ENCODE assay signal across 21 cellular contexts in the genomic region with DNA sequence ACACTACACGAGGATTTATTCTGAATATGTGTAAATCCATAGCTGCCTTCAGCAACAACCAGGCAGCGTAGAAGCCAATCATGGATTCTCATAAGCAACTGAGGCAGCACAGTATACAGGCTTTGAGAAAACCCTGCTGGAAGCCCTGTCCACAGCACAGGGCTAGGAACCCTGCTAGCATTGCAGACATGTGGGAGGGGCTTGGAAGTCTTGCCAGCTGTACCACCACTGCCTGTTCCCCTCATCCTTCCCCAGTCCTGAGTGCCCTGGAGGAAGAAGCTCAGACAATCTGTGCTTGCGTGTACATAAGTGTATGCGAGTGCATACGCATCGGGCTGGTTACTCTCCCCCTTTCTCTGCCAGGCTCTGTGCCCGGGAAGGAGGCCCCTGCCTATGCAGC.
DNase-seq lines count a peak whose midpoint lies in the region; ATAC-seq and TF ChIP-seq lines count a peak whose summit lies in the region.
"Had no signal": no experiment of that assay in that cellular context is flagged by ENCODE, and none has a peak within 500 bp of the region (broad histone marks: within the 10 kb centered on the region; RNA-seq: fewer than 3 reads in every experiment).

No MANE protein-coding gene starts in this region.

- H3K27me3 Mint-ChIP-seq in activated CD8-positive, alpha-beta T cell treated with anti-CD3 and anti-CD28 coated beads, Interleukin-2, amount 10 ng/mL, durations not matched to agents 7 days and 5 days (ENCODE audit: low read depth): no peaks in the 10 kb centered on the region
- H3K27me3 Mint-ChIP-seq: activated CD8-positive, alpha-beta T cell treated with anti-CD3 and anti-CD28 coated beads for 36 hours; IgD-negative memory B cell; stimulated activated naive CD8-positive, alpha-beta T cell treated with anti-CD3 and anti-CD28 coated beads, Interleukin-15, Interleukin-2, amounts not matched to agents 100 ng/mL and 50 ng/mL, for 24 hours had no signal

- no peaks in the 10 kb centered on the region for H3K9me3 ChIP-seq in SK-N-SH
- H3K9me3 ChIP-seq: BLaER1 treated with 17β-estradiol and CSF1 and Interleukin-3, amounts not matched to agents 10 nM and 100 nM had no signal

- no peaks in the 10 kb centered on the region for H3K36me3 Mint-ChIP-seq in stimulated activated effector memory CD8-positive, alpha-beta T cell treated with anti-CD3 and anti-CD28 coated beads, Interleukin-12 subunit alpha, Interleukin-12 subunit beta, amount 100 ng/mL, for 72 hours
- no peaks in the 10 kb centered on the region for H3K36me3 Mint-ChIP-seq in activated CD8-positive, alpha-beta T cell treated with anti-CD3 and anti-CD28 coated beads, Interleukin-2, amount 10 ng/mL, durations not matched to agents 7 days and 5 days (ENCODE audit: low read depth)
- H3K36me3 Mint-ChIP-seq: activated naive CD8-positive, alpha-beta T cell; naive thymus-derived CD8-positive, alpha-beta T cell had no signal

- intact Hi-C loops in dorsolateral prefrontal cortex (cut with DNase I): no loop called here

- H3K4me3 Mint-ChIP-seq in stimulated activated effector memory CD8-positive, alpha-beta T cell treated with anti-CD3 and anti-CD28 coated beads, Interleukin-12 subunit alpha, Interleukin-12 subunit beta, amount 100 ng/mL, for 72 hours: no peak overlapping the region
- no peak overlapping the region for H3K4me3 Mint-ChIP-seq in activated CD8-positive, alpha-beta T cell treated with anti-CD3 and anti-CD28 coated beads, Interleukin-2, amount 10 ng/mL, durations not matched to agents 7 days and 5 days
- H3K4me3 Mint-ChIP-seq: activated CD8-positive, alpha-beta T cell treated with anti-CD3 and anti-CD28 coated beads for 36 hours; activated naive CD8-positive, alpha-beta T cell; IgD-negative memory B cell; naive thymus-derived CD8-positive, alpha-beta T cell; stimulated activated naive CD8-positive, alpha-beta T cell treated with anti-CD3 and anti-CD28 coated beads, Interleukin-15, Interleukin-2, amounts not matched to agents 100 ng/mL and 50 ng/mL, for 24 hours had no signal

- no peak; the same call in 2 of the 3 replicates for ATAC-seq in SK-N-SH treated with all-trans-retinoic acid at 6 μM for 48 hours
- ATAC-seq in stimulated activated effector memory CD8-positive, alpha-beta T cell treated with anti-CD3 and anti-CD28 coated beads, Interleukin-12 subunit alpha, Interleukin-12 subunit beta, amount 100 ng/mL, for 72 hours: peak; percentile 6
- no peak for ATAC-seq in activated CD8-positive, alpha-beta T cell treated with anti-CD3 and anti-CD28 coated beads, Interleukin-2, amount 10 ng/mL, durations not matched to agents 7 days and 5 days
- ATAC-seq: activated CD8-positive, alpha-beta T cell treated with anti-CD3 and anti-CD28 coated beads for 36 hours had no signal

- CTCF ChIA-PET in SK-N-SH (lab: Yijun Ruan, JAX): interaction anchor here (1.2 to 3.6 kb wide), 4 partner anchors 28 to 597 kb away, joined by 4 to 10 read pairs (median 4); no protein-coding TSS in a partner anchor
- CTCF ChIA-PET in activated CD8-positive, alpha-beta T cell treated with anti-CD3 and anti-CD28 coated beads, Interleukin-2, amount 10 ng/mL, durations not matched to agents 7 days and 5 days (lab: Charles Lee): no interaction called here

- H4K20me1 ChIP-seq in SK-N-SH (ENCODE audit: insufficient read depth): no peaks in the 10 kb centered on the region
- H4K20me1 ChIP-seq: BLaER1 treated with 17β-estradiol and CSF1 and Interleukin-3, amounts not matched to agents 10 nM and 100 nM had no signal

- H3K4me2 ChIP-seq in SK-N-SH: no peak overlapping the region
- H3K4me2 ChIP-seq: BLaER1 treated with 17β-estradiol and CSF1 and Interleukin-3, amounts not matched to agents 10 nM and 100 nM had no signal

- peak overlapping the region in 1 of 2 experiments; percentile 34; a peak in 1 of 4 replicates for H3K27ac ChIP-seq in SK-N-SH (ENCODE audit: low read depth in 2 of 2, low read length in 1 of 2)
- peak overlapping the region in 35 of 59 donors; percentile 6 to 72 (median 44) for H3K27ac ChIP-seq in dorsolateral prefrontal cortex
- H3K27ac ChIP-seq: BLaER1 treated with 17β-estradiol and CSF1 and Interleukin-3, amounts not matched to agents 10 nM and 100 nM had no signal

- TF ChIP-seq EP300 in SK-N-SH (IDR thresholded peaks at IDR 0.05; ENCODE audit: borderline replicate concordance in 1 of 2, low read depth in 1 of 2, low read length in 1 of 2): no peak

- H3K9ac ChIP-seq in SK-N-SH: no peak overlapping the region
- H3K9ac ChIP-seq: BLaER1 treated with 17β-estradiol and CSF1 and Interleukin-3, amounts not matched to agents 10 nM and 100 nM had no signal

- no peaks in the 10 kb centered on the region for H3K4me1 Mint-ChIP-seq in stimulated activated effector memory CD8-positive, alpha-beta T cell treated with anti-CD3 and anti-CD28 coated beads, Interleukin-12 subunit alpha, Interleukin-12 subunit beta, amount 100 ng/mL, for 72 hours
- H3K4me1 Mint-ChIP-seq in activated CD8-positive, alpha-beta T cell treated with anti-CD3 and anti-CD28 coated beads, Interleukin-2, amount 10 ng/mL, durations not matched to agents 7 days and 5 days (ENCODE audit: low read depth): no peaks in the 10 kb centered on the region
- H3K4me1 Mint-ChIP-seq: IgD-negative memory B cell; naive thymus-derived CD8-positive, alpha-beta T cell had no signal

- H3K27ac Mint-ChIP-seq in stimulated activated effector memory CD8-positive, alpha-beta T cell treated with anti-CD3 and anti-CD28 coated beads, Interleukin-12 subunit alpha, Interleukin-12 subunit beta, amount 100 ng/mL, for 72 hours: no peak overlapping the region
- H3K27ac Mint-ChIP-seq in activated CD8-positive, alpha-beta T cell treated with anti-CD3 and anti-CD28 coated beads, Interleukin-2, amount 10 ng/mL, durations not matched to agents 7 days and 5 days: no peak overlapping the region
- H3K27ac Mint-ChIP-seq: activated CD8-positive, alpha-beta T cell treated with anti-CD3 and anti-CD28 coated beads for 36 hours; activated naive CD8-positive, alpha-beta T cell; activated T-helper 2 cell treated with anti-CD3 and anti-CD28 coated beads, Interferon-gamma antibody, Interleukin-2, Interleukin-4, amounts not matched to agents 10 μg/mL and 5 μg/mL and 100 μg/mL, durations not matched to agents 14 hours and 24 hours and 36 hours; IgD-negative memory B cell; naive thymus-derived CD8-positive, alpha-beta T cell; stimulated activated naive CD8-positive, alpha-beta T cell treated with anti-CD3 and anti-CD28 coated beads, Interleukin-15, Interleukin-2, amounts not matched to agents 100 ng/mL and 50 ng/mL, for 24 hours had no signal

- H3K4me3 ChIP-seq in SK-N-SH (ENCODE audit: low read depth in 2 of 2, low read length in 1 of 2) (no peak overlapping the region), dorsolateral prefrontal cortex (no peak overlapping the region)
- H3K4me3 ChIP-seq: BLaER1 treated with 17β-estradiol and CSF1 and Interleukin-3, amounts not matched to agents 10 nM and 100 nM had no signal

- POLR2A ChIA-PET in SK-N-SH (lab: Yijun Ruan, JAX): no interaction called here
- POLR2A ChIA-PET in activated CD8-positive, alpha-beta T cell treated with anti-CD3 and anti-CD28 coated beads, Interleukin-2, amount 10 ng/mL, durations not matched to agents 7 days and 5 days (lab: Charles Lee): no interaction called here

- no peaks in the 10 kb centered on the region for H3F3A ChIP-seq in SK-N-SH (replicated peaks; ENCODE audit: insufficient read depth)

- H3K4me1 ChIP-seq in SK-N-SH (ENCODE audit: control insufficient read depth in 1 of 2, insufficient read depth in 2 of 2, low read depth in 1 of 2, low read length in 1 of 2): peaks cover 0 to 56% of the 10 kb centered on the region in 2 experiments; a peak in 2 of 4 replicates

- H3K9me3 Mint-ChIP-seq in stimulated activated effector memory CD8-positive, alpha-beta T cell treated with anti-CD3 and anti-CD28 coated beads, Interleukin-12 subunit alpha, Interleukin-12 subunit beta, amount 100 ng/mL, for 72 hours: no peaks in the 10 kb centered on the region
- no peaks in the 10 kb centered on the region for H3K9me3 Mint-ChIP-seq in activated CD8-positive, alpha-beta T cell treated with anti-CD3 and anti-CD28 coated beads, Interleukin-2, amount 10 ng/mL, durations not matched to agents 7 days and 5 days (ENCODE audit: insufficient read depth)
- H3K9me3 Mint-ChIP-seq: activated CD8-positive, alpha-beta T cell treated with anti-CD3 and anti-CD28 coated beads for 36 hours; activated T-helper 2 cell treated with anti-CD3 and anti-CD28 coated beads, Interferon-gamma antibody, Interleukin-2, Interleukin-4, amounts not matched to agents 10 μg/mL and 5 μg/mL and 100 μg/mL, durations not matched to agents 14 hours and 24 hours and 36 hours; stimulated activated naive CD8-positive, alpha-beta T cell treated with anti-CD3 and anti-CD28 coated beads, Interleukin-15, Interleukin-2, amounts not matched to agents 100 ng/mL and 50 ng/mL, for 24 hours had no signal

- H3K27me3 ChIP-seq in SK-N-SH (ENCODE audit: insufficient read depth) (no peaks in the 10 kb centered on the region), dorsolateral prefrontal cortex (no peaks in the 10 kb centered on the region)
- H3K27me3 ChIP-seq: BLaER1 treated with 17β-estradiol and CSF1 and Interleukin-3, amounts not matched to agents 10 nM and 100 nM had no signal

- TF ChIP-seq CTCF in SK-N-SH (IDR thresholded peaks at IDR 0.05) (no peak), dorsolateral prefrontal cortex (IDR thresholded peaks at IDR 0.05 in 54 of 56, conservative IDR thresholded peaks at IDR 0.05 in 2 of 56; ENCODE audit: low read depth in 1 of 56, partially characterized antibody in 56 of 56) (no peak)

- DNase-seq in SK-N-SH (peak; percentile 32), NCI-H2029 (lab: John Stamatoyannopoulos, UW) (peak; percentile 39), dorsolateral prefrontal cortex (peak in 1 of 10 donors; percentile 47), inferior parietal cortex (ENCODE audit: extremely low spot score) (no peak)
- DNase-seq in stimulated activated effector memory CD8-positive, alpha-beta T cell treated with anti-CD3 and anti-CD28 coated beads, Interleukin-12 subunit alpha, Interleukin-12 subunit beta, amount 100 ng/mL, for 72 hours (ENCODE audit: low spot score in 2 of 2): no peak
- DNase-seq in activated CD8-positive, alpha-beta T cell treated with anti-CD3 and anti-CD28 coated beads, Interleukin-2, amount 10 ng/mL, durations not matched to agents 7 days and 5 days: no peak
- DNase-seq: activated CD8-positive, alpha-beta T cell treated with anti-CD3 and anti-CD28 coated beads for 36 hours; central memory CD4-positive, alpha-beta T cell; COR-L47; dermis blood vessel endothelial cell; H7; hippocampal formation; naive thymus-derived CD8-positive, alpha-beta T cell; NCI-H1105; occipital lobe had no signal

- WGBS in SK-N-SH (ENCODE audit: low lambda C conversion rate): 61% methylated on average over 3 of the region's 7 CpGs

- H3K36me3 ChIP-seq in SK-N-SH (replicated peaks in 1 of 2; ENCODE audit: control insufficient read depth in 1 of 2, insufficient read depth in 2 of 2, low read length in 1 of 2): no peaks in the 10 kb centered on the region
- H3K36me3 ChIP-seq: BLaER1 treated with 17β-estradiol and CSF1 and Interleukin-3, amounts not matched to agents 10 nM and 100 nM had no signal

- H2AFZ ChIP-seq in SK-N-SH (ENCODE audit: low read depth): no peak overlapping the region

- TF ChIP-seq RAD21 in SK-N-SH (IDR thresholded peaks at IDR 0.05; ENCODE audit: low read length): 0 out of 2 replicates have a peak, but pooled peaks have one; percentile 2

- H3K9me2 ChIP-seq in SK-N-SH: no peaks in the 10 kb centered on the region

- H3K79me2 ChIP-seq in SK-N-SH (ENCODE audit: insufficient read depth): no peaks in the 10 kb centered on the region

Comparison
In these comparisons a context has a peak if more than half of its experiments do, and no peak if none do; other contexts are left out.
1. DNase-seq: peak in SK-N-SH (single experiment) and NCI-H2029 (single experiment); none in stimulated activated effector memory CD8-positive, alpha-beta T cell treated with anti-CD3 and anti-CD28 coated beads, Interleukin-12 subunit alpha, Interleukin-12 subunit beta, amount 100 ng/mL, for 72 hours (0 of 2), activated CD8-positive, alpha-beta T cell treated with anti-CD3 and anti-CD28 coated beads, Interleukin-2, amount 10 ng/mL, durations not matched to agents 7 days and 5 days (single experiment) and inferior parietal cortex (single experiment).